In the genomic region with DNA sequence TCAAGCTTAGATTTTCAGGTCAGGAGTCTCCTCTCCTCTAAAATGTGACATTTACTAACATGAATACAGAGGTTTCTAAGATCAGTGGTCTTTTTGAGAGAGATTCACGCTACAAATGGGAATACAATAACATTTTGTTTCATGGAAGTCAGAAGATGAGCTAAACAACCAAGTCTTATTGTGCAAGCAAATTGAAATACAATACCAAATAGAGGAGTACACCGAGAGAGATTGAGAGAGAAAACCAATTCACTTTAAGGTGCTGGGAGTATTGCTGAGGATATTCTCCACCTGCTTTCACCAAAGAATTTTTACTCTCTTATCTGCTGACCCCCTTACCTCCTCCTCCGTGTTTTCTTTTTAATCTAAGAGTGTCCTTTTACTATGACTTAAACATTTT, we compare ENCODE assay signal across 21 cellular contexts. TPM values are rescaled to one million over a fixed set of nuclear protein-coding genes. Genes with fewer than 3 reads are reported as not detected.
"Had no signal": no experiment of that assay in that cellular context is flagged by ENCODE, and none has a peak within 500 bp of the region (broad histone marks: within the 10 kb centered on the region; RNA-seq: fewer than 3 reads in every experiment).

No MANE protein-coding gene starts in this region.

- H3K9me3 ChIP-seq: heart right ventricle, sigmoid colon, spleen, suprapubic skin had no signal

- H3K27ac ChIP-seq: cardiac muscle cell, epithelial cell of prostate, foreskin keratinocyte, neural progenitor cell, spleen, suprapubic skin had no signal

- H3K4me2 ChIP-seq: neural progenitor cell had no signal

- H3K4me1 ChIP-seq: neural progenitor cell had no signal

- FAIRE-seq: colon had no signal

- H3K27me3 ChIP-seq: cardiac muscle cell, foreskin keratinocyte, heart right ventricle, neural progenitor cell, sigmoid colon, spleen, suprapubic skin had no signal

- ATAC-seq: foreskin keratinocyte; heart right ventricle; naive thymus-derived CD4-positive, alpha-beta T cell had no signal

- DNase-seq: activated CD4-positive, CD25-positive, alpha-beta regulatory T cell treated with anti-CD3 and anti-CD28 coated beads, Interleukin-2, amount 50 U/mL, for 72 hours; activated gamma-delta T cell treated with Interleukin-2 at 50 U/mL for 16 hours; activated naive CD8-positive, alpha-beta T cell treated with anti-CD3 and anti-CD28 coated beads for 36 hours; activated T-cell treated with anti-CD3 and anti-CD28 coated beads for 4 hours; amniotic stem cell; endodermal cell; foreskin keratinocyte; heart right ventricle; kidney glomerular epithelial cell; mesenchymal stem cell; naive thymus-derived CD4-positive, alpha-beta T cell; sigmoid colon; spleen; stimulated activated naive CD4-positive, alpha-beta T cell; T1000 had no signal

- H2AFZ ChIP-seq: neural progenitor cell had no signal

- H3K9ac ChIP-seq: neural progenitor cell had no signal

- H3K4me3 ChIP-seq: cardiac muscle cell, heart right ventricle, neural progenitor cell, sigmoid colon, spleen, suprapubic skin had no signal

RNA-seq across cellular contexts. Expression of a gene that starts 21.4 kb away (rescaled TPM):
- total RNA-seq: activated T-helper 1 cell treated with anti-CD3 and anti-CD28 coated beads, Interleukin-12 subunit alpha, Interleukin-12 subunit beta, Interleukin-2, Interleukin-4 antibody, amounts not matched to agents 30 ng/mL and 10 ng/mL and 1 ng/mL, durations not matched to agents 14 hours and 24 hours and 36 hours had no signal
- polyA plus RNA-seq: naive thymus-derived CD4-positive, alpha-beta T cell had no signal
